In the genomic region with DNA sequence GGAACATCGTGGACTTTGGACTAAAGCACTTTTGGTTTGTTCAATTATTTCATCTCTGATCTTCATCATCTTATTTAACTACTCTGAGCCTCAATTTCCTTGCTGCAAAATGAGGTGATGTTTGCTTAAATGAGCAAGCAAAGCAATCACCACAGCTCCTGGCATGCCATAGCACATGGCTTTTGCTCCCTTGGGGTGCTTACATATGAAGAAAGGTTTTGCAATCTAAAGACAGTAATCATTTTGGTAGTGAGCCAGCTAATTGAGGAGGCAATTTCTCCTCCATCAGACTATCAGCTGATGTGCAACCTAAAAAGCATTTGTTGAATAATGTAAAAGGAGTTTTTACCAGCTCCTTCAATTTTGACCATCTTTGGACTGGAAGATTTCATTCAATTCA, we compare ENCODE assay signal across 26 cellular contexts.
"Had no signal": no experiment of that assay in that cellular context is flagged by ENCODE, and none has a peak within 500 bp of the region (broad histone marks: within the 10 kb centered on the region; RNA-seq: fewer than 3 reads in every experiment).

No MANE protein-coding gene starts in this region.

- FAIRE-seq: astrocyte, colon had no signal

- DNase-seq: activated CD4-positive, alpha-beta memory T cell treated with anti-CD3 and anti-CD28 coated beads, Interleukin-2, amount 10 ng/mL, durations not matched to agents 7 days and 5 days; activated CD4-positive, alpha-beta T cell treated with anti-CD3 and anti-CD28 coated beads, Interleukin-2, amount 10 ng/mL, durations not matched to agents 24 days and 14 days; activated CD4-positive, CD25-positive, alpha-beta regulatory T cell treated with anti-CD3 and anti-CD28 coated beads, Interleukin-2, amount 50 U/mL, for 72 hours; activated CD8-positive, alpha-beta memory T cell treated with anti-CD3 and anti-CD28 coated beads, Interleukin-2, amount 50 U/mL, for 48 hours; activated gamma-delta T cell treated with Interleukin-2 at 50 U/mL for 16 hours; activated naive CD4-positive, alpha-beta T cell treated with anti-CD3 and anti-CD28 coated beads, Interleukin-2, amount 50 U/mL, for 16 hours; activated T-cell treated with anti-CD3 and anti-CD28 coated beads, Interleukin-2, amount 50 U/mL, for 24 hours; amniotic stem cell; brain microvascular endothelial cell; dorsolateral prefrontal cortex; effector memory CD4-positive, alpha-beta T cell; heart left ventricle; kidney glomerular epithelial cell; lower lobe of right lung; mucosa of descending colon; spleen; stimulated activated naive CD4-positive, alpha-beta T cell; T-helper 17 cell; T1000; testis; transverse colon had no signal

- H3K27me3 ChIP-seq: brain microvascular endothelial cell, dorsolateral prefrontal cortex, esophagus muscularis mucosa, foreskin keratinocyte, heart left ventricle, right atrium auricular region, spleen, testis, transverse colon had no signal

- H3K36me3 ChIP-seq: brain microvascular endothelial cell, esophagus muscularis mucosa, heart left ventricle, lower lobe of right lung, right atrium auricular region, spleen, transverse colon had no signal

- H3K27ac ChIP-seq: brain microvascular endothelial cell, dorsolateral prefrontal cortex, esophagus muscularis mucosa, foreskin keratinocyte, heart left ventricle, lower lobe of right lung, right atrium auricular region, spleen, testis, transverse colon had no signal

- H3K4me3 ChIP-seq: dorsolateral prefrontal cortex, esophagus muscularis mucosa, heart left ventricle, lower lobe of right lung, mucosa of descending colon, right atrium auricular region, spleen, testis, transverse colon had no signal
